In the genomic region with DNA sequence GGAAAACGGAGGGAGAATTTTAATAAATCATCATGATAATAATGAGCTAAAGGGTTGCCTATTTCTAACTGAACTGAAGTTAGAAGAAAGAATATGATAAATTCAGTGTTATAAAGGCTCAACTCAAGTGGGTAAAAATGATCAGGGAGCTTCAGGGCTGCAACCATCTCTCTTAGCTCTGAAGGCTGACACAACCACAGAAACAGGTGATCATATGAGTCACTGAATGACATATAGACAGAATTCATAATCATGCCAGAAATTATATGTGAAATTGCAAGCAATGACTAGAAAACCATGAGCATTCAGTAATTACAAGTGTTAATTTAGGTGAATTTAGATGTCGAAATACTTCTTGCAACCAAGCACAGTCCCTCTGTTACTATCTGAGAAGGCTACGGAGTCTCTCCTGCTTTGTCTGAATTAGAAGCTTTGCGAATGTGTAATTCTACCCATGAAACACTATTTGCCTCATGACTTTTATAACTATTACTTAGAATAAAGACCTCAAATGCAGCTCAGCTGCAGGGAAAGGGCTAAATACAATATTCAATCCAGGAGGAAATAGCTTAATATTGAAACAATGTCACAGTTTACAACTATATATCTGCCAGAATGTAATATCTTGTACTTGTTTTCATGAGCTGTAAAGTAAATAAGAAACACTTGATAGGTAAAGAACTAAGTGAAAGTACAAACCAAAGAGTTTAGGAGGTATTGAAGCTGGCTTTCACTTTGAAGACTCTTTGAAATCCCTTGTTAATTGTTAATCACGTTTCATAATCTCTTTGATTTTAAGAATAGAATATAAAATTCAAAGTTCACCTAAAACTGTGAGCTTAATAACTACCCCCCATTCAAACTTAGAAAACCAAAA, we compare ENCODE assay signal across 19 cellular contexts.
"Had no signal": no experiment of that assay in that cellular context is flagged by ENCODE, and none has a peak within 500 bp of the region (broad histone marks: within the 10 kb centered on the region; RNA-seq: fewer than 3 reads in every experiment).

No MANE protein-coding gene starts in this region.

- DNase-seq: activated CD4-positive, alpha-beta T cell treated with anti-CD3 and anti-CD28 coated beads, Interleukin-2, amount 50 U/mL, for 48 hours; activated naive CD8-positive, alpha-beta T cell treated with anti-CD3 and anti-CD28 coated beads for 36 hours; activated T-cell treated with anti-CD3 and anti-CD28 coated beads for 4 hours; amygdala; caudate nucleus; endodermal cell; erythroblast; gastrocnemius medialis; head of caudate nucleus; kidney; left ventricle myocardium inferior; naive B cell; stimulated activated CD4-positive, alpha-beta T cell treated with anti-CD3 and anti-CD28 coated beads, Interleukin-15, amount 100 ng/mL, for 24 hours; stimulated activated CD4-positive, alpha-beta T cell treated with anti-CD3 and anti-CD28 coated beads, Interleukin-2, amount 100 ng/mL, for 48 hours had no signal

- ATAC-seq: gastrocnemius medialis had no signal

- H3K27me3 ChIP-seq: gastrocnemius medialis, neural progenitor cell, right atrium auricular region, tibial nerve, vagina had no signal

- H3K27ac ChIP-seq: gastrocnemius medialis, left ventricle myocardium inferior, neural progenitor cell, right atrium auricular region, skin epidermis, tibial nerve, vagina had no signal

- H3K4me1 ChIP-seq: gastrocnemius medialis, left ventricle myocardium inferior, neural progenitor cell, right atrium auricular region, tibial nerve, vagina had no signal
